Comparison of ENCODE assay signal across 26 cellular contexts in the genomic region with DNA sequence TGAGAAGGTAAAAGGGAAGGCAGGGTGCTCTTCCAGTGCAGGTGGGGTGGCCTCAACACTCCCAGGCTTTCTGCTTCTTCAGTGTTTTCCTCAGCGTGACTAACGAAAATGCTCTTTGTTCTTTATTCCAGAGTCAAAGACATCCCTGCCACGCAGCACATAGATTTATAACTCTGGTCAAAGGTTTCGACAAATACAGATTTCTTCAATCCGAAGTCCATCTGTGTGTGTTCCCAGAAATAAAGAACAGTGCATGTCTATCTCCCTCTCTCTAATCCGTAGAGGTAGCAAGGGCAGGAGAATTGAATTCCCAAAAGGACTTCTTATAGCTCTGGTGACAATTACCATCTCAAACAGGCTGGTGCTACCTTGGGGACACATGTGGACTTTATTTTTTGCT. TPM values are rescaled to one million over a fixed set of nuclear protein-coding genes. Genes with fewer than 3 reads are reported as not detected.
DNase-seq lines count a peak whose midpoint lies in the region; ATAC-seq, FAIRE-seq and TF ChIP-seq lines count a peak whose summit lies in the region.
"Had no signal": no experiment of that assay in that cellular context is flagged by ENCODE, and none has a peak within 500 bp of the region (broad histone marks: within the 10 kb centered on the region; RNA-seq: fewer than 3 reads in every experiment).

No MANE protein-coding gene starts in this region.

- no peaks in the 10 kb centered on the region for H4K20me1 ChIP-seq in H1 (replicated peaks in 1 of 2; ENCODE audit: control insufficient read depth in 1 of 2, insufficient read depth in 2 of 2, low read length in 2 of 2)

- H3K9me3 ChIP-seq in H1 (ENCODE audit: insufficient read depth in 2 of 2, low read depth in 1 of 2, low read length in 1 of 2) (no peaks in the 10 kb centered on the region), right lobe of liver (no peaks in the 10 kb centered on the region)
- H3K9me3 ChIP-seq: A549; BE2C; BLaER1 treated with 17β-estradiol and CSF1 and Interleukin-3, amounts not matched to agents 10 nM and 100 nM had no signal

- H2AK5ac ChIP-seq in H1 (ENCODE audit: low read depth, low read length), result no peak overlapping the region

- H3K14ac ChIP-seq in H1 (ENCODE audit: insufficient read length), result no peak overlapping the region

- H3K4me1 ChIP-seq in H1 (replicated peaks in 1 of 4; ENCODE audit: control insufficient read depth in 3 of 4, insufficient read depth in 4 of 4, low read length in 3 of 4), result peaks cover 0 to 8% (median 1%) of the 10 kb centered on the region in 4 experiments; a peak in 3 of 7 replicates
- peaks cover 0 to 44% (median 21%) of the 10 kb centered on the region in 4 donors for H3K4me1 ChIP-seq in right lobe of liver
- H3K4me1 ChIP-seq: A549 had no signal

- DNase-seq in H1 (ENCODE audit: low read depth in 1 of 2, low spot score in 2 of 2) (no peak), left lobe of liver (ENCODE audit: low spot score) (no peak), right lobe of liver (no peak), GM19240 (ENCODE audit: insufficient read length, low spot score) (no peak), NCI-H526 (lab: John Stamatoyannopoulos, UW) (no peak)
- DNase-seq in activated T-cell treated with anti-CD3 and anti-CD28 coated beads, Interleukin-2, amount 50 U/mL, for 1 hour, result no peak
- DNase-seq: 8988T; ACHN; AML-193; BE2C; CD4-positive, alpha-beta T cell; CD8-positive, alpha-beta memory T cell; DMS 273 treated with DMSO at 0.1 percent for 48 hours; DMS79; EL; GDM1; GM23248; H9 had no signal

- TF ChIP-seq CTCF in H1 (IDR thresholded peaks at IDR 0.05; ENCODE audit: control extremely low read depth in 1 of 3, insufficient read depth in 1 of 3, low read depth in 1 of 3, low read length in 3 of 3), result no peak
- TF ChIP-seq CTCF in right lobe of liver (IDR thresholded peaks at IDR 0.05), result no peak

- no peaks in the 10 kb centered on the region for H3K79me2 ChIP-seq in H1 (ENCODE audit: control insufficient read depth in 1 of 2, insufficient read depth in 2 of 2, low read length in 2 of 2)

- H4K5ac ChIP-seq in H1 (ENCODE audit: insufficient read length, low read depth, low read length), result no peak overlapping the region

- H3K23me2 ChIP-seq in H1 (ENCODE audit: low read depth, low read length), result no peaks in the 10 kb centered on the region

- no peak overlapping the region for H3K4me2 ChIP-seq in H1 (ENCODE audit: insufficient read depth in 1 of 2, low read depth in 2 of 2, low read length in 2 of 2)
- H3K4me2 ChIP-seq: A549; BLaER1 treated with 17β-estradiol and CSF1 and Interleukin-3, amounts not matched to agents 10 nM and 100 nM had no signal

- H3K18ac ChIP-seq in H1 (ENCODE audit: extremely low read depth, low read length), result no peak overlapping the region

- 0 out of 2 replicates have a peak overlapping the region, but pooled peaks have one; percentile 29 for H2BK15ac ChIP-seq in H1 (ENCODE audit: low read length)

- CTCF ChIA-PET in H1 (lab: Charles Lee; ENCODE audit: partially characterized antibody), result interaction anchor here (1.5 to 3.7 kb wide), 2 partner anchors 20 to 206 kb away, joined by 3 to 16 read pairs; no protein-coding TSS in a partner anchor

- TF ChIP-seq POLR2A in H1 (IDR thresholded peaks at IDR 0.05; ENCODE audit: control extremely low read depth in 1 of 2, low read depth in 2 of 2, low read length in 2 of 2), result no peak
- TF ChIP-seq POLR2A in right lobe of liver (IDR thresholded peaks at IDR 0.05), result peak; percentile 67

- no peak for TF ChIP-seq RAD21 in H1 (IDR thresholded peaks at IDR 0.05 in 1 of 2, conservative IDR thresholded peaks at IDR 0.05 in 1 of 2; ENCODE audit: low read depth in 2 of 2, low read length in 2 of 2)

- no peak overlapping the region for H2AFZ ChIP-seq in H1 (ENCODE audit: low read length)
- H2AFZ ChIP-seq: GM23248 had no signal

- H3K56ac ChIP-seq in H1 (replicated peaks; ENCODE audit: insufficient read length, low read depth, low read length), result no peak overlapping the region

- intact Hi-C loops in right lobe of liver (cut with DNase I), result loop anchor here (10.0 kb wide), 1 partner anchor 53 kb away; a partner anchor contains a TSS

- H3K27ac ChIP-seq in H1 (ENCODE audit: low read depth, low read length) (no peak overlapping the region), right lobe of liver (peak overlapping the region; percentile 66 to 95 (median 87))
- H3K27ac ChIP-seq: A549; BLaER1 treated with 17β-estradiol and CSF1 and Interleukin-3, amounts not matched to agents 10 nM and 100 nM; GM23248 had no signal

- no peak overlapping the region for H2BK12ac ChIP-seq in H1 (ENCODE audit: low read depth, low read length)

- H3K27me3 ChIP-seq in H1 (replicated peaks in 1 of 4; ENCODE audit: control insufficient read depth in 3 of 4, extremely low read depth in 1 of 4, insufficient read depth in 3 of 4, low read length in 3 of 4) (no peaks in the 10 kb centered on the region), right lobe of liver (no peaks in the 10 kb centered on the region)
- H3K27me3 ChIP-seq: BE2C had no signal

- no peak overlapping the region for H2BK120ac ChIP-seq in H1 (replicated peaks; ENCODE audit: low read depth, low read length)

- no peak for FAIRE-seq in H1 (lab: Jason Lieb, UNC)
- FAIRE-seq: A549, D721Med, GM12878 had no signal

- no peaks in the 10 kb centered on the region for H3K79me1 ChIP-seq in H1 (ENCODE audit: low read depth, low read length)

- H3K36me3 ChIP-seq in H1 (ENCODE audit: control insufficient read depth in 2 of 4, insufficient read depth in 4 of 4, low read length in 3 of 4), result no peaks in the 10 kb centered on the region
- H3K36me3 ChIP-seq in right lobe of liver, result no peaks in the 10 kb centered on the region
- H3K36me3 ChIP-seq: BE2C; BLaER1 treated with 17β-estradiol and CSF1 and Interleukin-3, amounts not matched to agents 10 nM and 100 nM had no signal

- TF ChIP-seq EP300 in H1 (IDR thresholded peaks at IDR 0.05; ENCODE audit: borderline replicate concordance in 1 of 2, low read depth in 2 of 2, low read length in 2 of 2), result no peak

- POLR2A ChIA-PET in H1 (lab: Charles Lee; ENCODE audit: partially characterized antibody), result no interaction called here

- ATAC-seq in left lobe of liver, result peak; percentile 43
- ATAC-seq in right lobe of liver, result peak; percentile 31 to 65 (median 42)
- ATAC-seq in GM18873 (IDR thresholded peaks at IDR 0.05; ENCODE audit: low FRiP score, unreplicated experiment), result no peak
- ATAC-seq: A549, GM12878, HCT116 had no signal

- H3K9ac ChIP-seq in H1 (replicated peaks in 1 of 4; ENCODE audit: extremely low read depth in 1 of 4, low read depth in 3 of 4, low read length in 3 of 4), result no peak overlapping the region
- H3K9ac ChIP-seq: BLaER1 treated with 17β-estradiol and CSF1 and Interleukin-3, amounts not matched to agents 10 nM and 100 nM; GM23248 had no signal

- 96% methylated on average over 6 of the region's 6 CpGs; no CpG with 5 or more reads in 1 of the 2 experiments for WGBS in H1 (ENCODE audit: extremely low coverage in 1 of 2, insufficient coverage in 1 of 2, insufficient read length in 1 of 2, insufficient replicate concordance in 2 of 2, low coverage in 1 of 2, low lambda C conversion rate in 2 of 2, missing lambda C conversion rate in 1 of 2), 2 experiments
- WGBS in right lobe of liver (ENCODE audit: insufficient coverage, low coverage, low lambda C conversion rate, missing lambda C conversion rate), result 29% methylated on average over 6 of the region's 6 CpGs

- no peak overlapping the region for H2BK20ac ChIP-seq in H1 (ENCODE audit: low read length)

- H4K8ac ChIP-seq in H1 (ENCODE audit: extremely low read depth, insufficient read depth, low read length), result no peak overlapping the region

- no peak overlapping the region for H4K91ac ChIP-seq in H1 (replicated peaks; ENCODE audit: insufficient read length, low read length)

- no peak overlapping the region for H2BK5ac ChIP-seq in H1 (ENCODE audit: low read depth, low read length)

- H3K4ac ChIP-seq in H1 (replicated peaks; ENCODE audit: insufficient read length, low read depth, low read length), result no peak overlapping the region

- H3K4me3 ChIP-seq in H1 (ENCODE audit: extremely low read depth in 1 of 4, insufficient read depth in 2 of 4, low read depth in 3 of 4, low read length in 4 of 4) (no peak overlapping the region), right lobe of liver (peak overlapping the region in 1 of 3 donors; percentile 58)
- H3K4me3 ChIP-seq: A549; BLaER1 treated with 17β-estradiol and CSF1 and Interleukin-3, amounts not matched to agents 10 nM and 100 nM; GM12878; GM23248 had no signal

- H3K23ac ChIP-seq in H1 (ENCODE audit: insufficient read length), result no peak overlapping the region

TF ChIP-seq in H1, 55 proteins besides CTCF, POLR2A, EP300 and RAD21:
- TF ChIP-seq SIRT6 (IDR thresholded peaks at IDR 0.05; ENCODE audit: low read length) (no peak), TAF7 (optimal IDR thresholded peaks at IDR 0.05; ENCODE audit: borderline replicate concordance, low read depth, low read length) (no peak)
TF ChIP-seq in H1: peak in this region for 0.

RNA-seq across cellular contexts. Expression of a gene that starts 26.4 kb away (rescaled TPM):
- total RNA-seq in H1 (2021; fragmentation: NEBNext Ultra II Directional; extraction: Animal tissue kit (Norgen Biotek cat#: 25700)), result not detected in 2 replicates
- not detected in 2 replicates for polyA plus RNA-seq in H1 (2011; rRNA removed)
- polyA plus RNA-seq in H1 (2011; cell fraction: cytosol; rRNA removed), result not detected
- not detected for polyA plus RNA-seq in H1 (2011; cell fraction: nucleus; rRNA removed)
- not detected in 4 replicates for polyA plus RNA-seq in H1 (2012, experiment 1 of 2)
- not detected for polyA plus RNA-seq in H1 (2012, experiment 2 of 2)
- not detected for polyA plus RNA-seq in H1 (2013, experiment 1 of 2)
- polyA plus RNA-seq in H1 (2013, experiment 2 of 2), result not detected
- not detected in 2 replicates for polyA minus RNA-seq in H1 (2011; rRNA and poly(A)+ RNA removed)
- not detected for polyA minus RNA-seq in H1 (2011; cell fraction: cytosol; rRNA and poly(A)+ RNA removed)
- not detected for polyA minus RNA-seq in H1 (2011; cell fraction: nucleus; rRNA and poly(A)+ RNA removed)
- total RNA-seq in left lobe of liver (0.93 TPM), right lobe of liver (1 to 10 TPM in 3 of 6 experiments, under 1 TPM in 3; 0.32 to 2.4 (median 1.2) TPM)
- total RNA-seq: CD4-positive, alpha-beta T cell; GM12878; GM23248; H9 had no signal
- polyA plus RNA-seq: A549, CD14-positive monocyte, GM12878, GM23248 had no signal

RNA-seq across cellular contexts. Expression of a gene that starts 53.5 kb away (rescaled TPM):
- 0.52 and 0.61 TPM in 2 replicates for total RNA-seq in H1 (2021; fragmentation: NEBNext Ultra II Directional; extraction: Animal tissue kit (Norgen Biotek cat#: 25700))
- 0.08 and 0.15 TPM in 2 replicates for polyA plus RNA-seq in H1 (2011; rRNA removed)
- 0.28 TPM for polyA plus RNA-seq in H1 (2011; cell fraction: cytosol; rRNA removed)
- 0.29 TPM for polyA plus RNA-seq in H1 (2011; cell fraction: nucleus; rRNA removed)
- polyA plus RNA-seq in H1 (2012, experiment 1 of 2), result 0.11 to 0.39 TPM (median 0.23 TPM) in 4 replicates
- polyA plus RNA-seq in H1 (2012, experiment 2 of 2), result 0.09 TPM
- 0.47 TPM for polyA plus RNA-seq in H1 (2013, experiment 1 of 2)
- 0.39 TPM for polyA plus RNA-seq in H1 (2013, experiment 2 of 2)
- 1.0 and 2.0 TPM in 2 replicates for polyA minus RNA-seq in H1 (2011; rRNA and poly(A)+ RNA removed)
- 0.66 TPM for polyA minus RNA-seq in H1 (2011; cell fraction: cytosol; rRNA and poly(A)+ RNA removed)
- 1.00 TPM for polyA minus RNA-seq in H1 (2011; cell fraction: nucleus; rRNA and poly(A)+ RNA removed)
- 2,405 TPM for total RNA-seq in left lobe of liver
- total RNA-seq in right lobe of liver, result 1,000 to 10,000 TPM; 2,615 to 3,271 (median 2,774) TPM
- total RNA-seq: CD4-positive, alpha-beta T cell; CD8-positive, alpha-beta memory T cell; GM23248; H4 had no signal
- polyA plus RNA-seq: CD8-positive, alpha-beta memory T cell; GM12878; GM23248 had no signal

Comparison
In these comparisons a context has a peak if more than half of its experiments do, and no peak if none do; other contexts are left out.
1. RNA of a gene that starts 53.5 kb away (total RNA-seq): 2,615 to 3,271 TPM in right lobe of liver and 2,405 TPM in left lobe of liver (single experiment); 0.52 to 0.61 TPM in H1; every median in the first group is over 1,000 times any median in the second.